ENCODE assay signal across 34 cellular contexts in genomic region chr1:198099755-198100154, GRCh38.
"Had no signal": no experiment of that assay in that cellular context is flagged by ENCODE, and none has a peak within 500 bp of the region (broad histone marks: within the 10 kb centered on the region; RNA-seq: fewer than 3 reads in every experiment).

No MANE protein-coding gene starts in this region.

- H3K9me3 ChIP-seq: MG63 had no signal

- H3K4me2 ChIP-seq: KMS-11 had no signal

- H3K36me3 ChIP-seq: MG63 had no signal

- H3K27me3 ChIP-seq: MG63 had no signal

- H3K27ac ChIP-seq: KMS-11 had no signal

- H3K4me3 ChIP-seq: MG63 had no signal

- H3K9ac ChIP-seq: KMS-11 had no signal

- DNase-seq: Karpas-422, Kasumi-1, KG1, MG63, MM.1S, MV-4-11, NCI-H1048, NCI-H1092, NCI-H1092 treated with DMSO at 0.1 percent for 48 hours, NCI-H1105, NCI-H1105 treated with DMSO at 0.1 percent for 48 hours, NCI-H1417, NCI-H1417 treated with DMSO at 0.1 percent for 48 hours, NCI-H1436, NCI-H1436 treated with DMSO at 0.1 percent for 48 hours, NCI-H146, NCI-H1694, NCI-H1694 treated with DMSO at 0.1 percent for 48 hours, NCI-H187, NCI-H187 treated with DMSO at 0.1 percent for 48 hours, NCI-H1930, NCI-H2029, NCI-H2029 treated with DMSO at 0.1 percent for 48 hours, NCI-H2081, NCI-H2081 treated with DMSO at 0.1 percent for 48 hours, NCI-H2107, NCI-H2171, NCI-H2171 treated with DMSO at 0.1 percent for 48 hours, NCI-H2227 treated with DMSO at 0.1 percent for 48 hours, NCI-H226, NCI-H345, NCI-H446, NCI-H446 treated with DMSO at 0.1 percent for 48 hours had no signal
